In genomic region chr4:118842055-118842454, GRCh38 we compare ENCODE assay signal across 1 cellular context.
TF ChIP-seq lines count a peak whose summit lies in the region.

No MANE protein-coding gene starts in this region.

TF ChIP-seq in endothelial cell of umbilical vein, 7 proteins besides CTCF, POLR2A, EP300 and RAD21:
- peak; percentile 78 for TF ChIP-seq GATA2 (IDR thresholded peaks at IDR 0.05; ENCODE audit: insufficient read depth, insufficient read length, low read depth, low read length)
- peak; percentile 57 for TF ChIP-seq JUN (IDR thresholded peaks at IDR 0.05; ENCODE audit: borderline replicate concordance, insufficient read depth, insufficient read length, low read depth)
- peak; percentile 87 for TF ChIP-seq FOS (IDR thresholded peaks at IDR 0.05; ENCODE audit: borderline replicate concordance, insufficient read depth, low read length)
- no peak for TF ChIP-seq MYC (IDR thresholded peaks at IDR 0.05; ENCODE audit: low read depth, low read length)
